Comparison of ENCODE assay signal across 8 cellular contexts in genomic region chr5:177310757-177311173, GRCh38. TPM values are rescaled to one million over a fixed set of nuclear protein-coding genes. Genes with fewer than 3 reads are reported as not detected.
DNase-seq lines count a peak whose midpoint lies in the region; ATAC-seq and TF ChIP-seq lines count a peak whose summit lies in the region.

No MANE protein-coding gene starts in this region.

- no peaks in the 10 kb centered on the region for H3K27me3 Mint-ChIP-seq in activated T-helper 17 cell treated with anti-CD3 and anti-CD28 coated beads, Interleukin-2, amount 50 U/mL, for 72 hours

- H2BK12ac ChIP-seq in mesenchymal stem cell (ENCODE audit: low read length in 2 of 2), result no peak overlapping the region

- H3K4me1 Mint-ChIP-seq in activated T-helper 17 cell treated with anti-CD3 and anti-CD28 coated beads, Interleukin-2, amount 50 U/mL, for 72 hours, result peaks cover 31% of the 10 kb centered on the region

- no peaks in the 10 kb centered on the region for H3K9me3 Mint-ChIP-seq in activated T-helper 17 cell treated with anti-CD3 and anti-CD28 coated beads, Interleukin-2, amount 50 U/mL, for 72 hours

- no peak for DNase-seq in AG10803 (ENCODE audit: low read depth)
- peak; percentile 21 for DNase-seq in NCI-H2029 treated with DMSO at 0.1 percent for 48 hours (lab: John Stamatoyannopoulos, UW)
- DNase-seq in mesenchymal stem cell, result peak; percentile 43
- DNase-seq in GM19240 (ENCODE audit: insufficient read length, low spot score), result no peak
- no peak for DNase-seq in dedifferentiated amniotic fluid mesenchymal stem cell (ENCODE audit: extremely low spot score)

- no peak overlapping the region for H3K27ac ChIP-seq in mesenchymal stem cell (ENCODE audit: low read length, poor library complexity, severe bottlenecking)

- no peaks in the 10 kb centered on the region for H3K27me3 ChIP-seq in mesenchymal stem cell (ENCODE audit: control insufficient read depth in 1 of 2, insufficient read depth in 1 of 2, low read length in 2 of 2)

- no peak overlapping the region for H2AFZ ChIP-seq in mesenchymal stem cell (ENCODE audit: low read depth, low read length)

- H3K4me3 ChIP-seq in AG10803 (ENCODE audit: low read length) (peak overlapping the region; percentile 34), mesenchymal stem cell (ENCODE audit: insufficient read depth in 1 of 2, low read depth in 1 of 2, low read length in 2 of 2) (peak overlapping the region; percentile 11 to 19)

- no peak for TF ChIP-seq CTCF in AG10803 (conservative IDR thresholded peaks at IDR 0.05; ENCODE audit: low read length)

- peaks cover 41% of the 10 kb centered on the region for H3K79me1 ChIP-seq in mesenchymal stem cell (replicated peaks; ENCODE audit: low read length, poor library complexity, severe bottlenecking)

- H3K4me2 ChIP-seq in mesenchymal stem cell (ENCODE audit: low read length, poor library complexity, severe bottlenecking), result peak overlapping the region; percentile 41

- H4K8ac ChIP-seq in mesenchymal stem cell (ENCODE audit: low read length), result no peak overlapping the region

- H3K4me3 Mint-ChIP-seq in activated T-helper 17 cell treated with anti-CD3 and anti-CD28 coated beads, Interleukin-2, amount 50 U/mL, for 72 hours, result peak overlapping the region; percentile 86

- H3K18ac ChIP-seq in mesenchymal stem cell (ENCODE audit: low read depth in 1 of 2, low read length in 2 of 2), result no peak overlapping the region

- H3K36me3 ChIP-seq in mesenchymal stem cell (ENCODE audit: control insufficient read depth in 1 of 2, insufficient read depth in 2 of 2, low read depth in 1 of 2, low read length in 2 of 2), result peaks cover 17 to 35% of the 10 kb centered on the region in 2 experiments

- H3K4me1 ChIP-seq in mesenchymal stem cell (ENCODE audit: control insufficient read depth, insufficient read depth, low read depth, low read length), result peaks cover 30% of the 10 kb centered on the region

- no peak overlapping the region for H2BK5ac ChIP-seq in mesenchymal stem cell (ENCODE audit: low read depth, low read length, poor library complexity, severe bottlenecking)

- peaks cover 22% of the 10 kb centered on the region for H3K36me3 Mint-ChIP-seq in activated T-helper 17 cell treated with anti-CD3 and anti-CD28 coated beads, Interleukin-2, amount 50 U/mL, for 72 hours (ENCODE audit: low read depth)

- no peak overlapping the region for H2BK120ac ChIP-seq in mesenchymal stem cell (ENCODE audit: low read depth, low read length)

- 17% methylated on average over 10 of the region's 10 CpGs for WGBS in mesenchymal stem cell

- H3K23ac ChIP-seq in mesenchymal stem cell (ENCODE audit: low read length in 2 of 2), result no peak overlapping the region

- no peak overlapping the region for H3K4ac ChIP-seq in mesenchymal stem cell (ENCODE audit: low read depth in 1 of 2, low read length in 2 of 2)

- no peak overlapping the region for H4K91ac ChIP-seq in mesenchymal stem cell (ENCODE audit: low read length)

- no peak overlapping the region for H2BK15ac ChIP-seq in mesenchymal stem cell (ENCODE audit: low read depth, poor library complexity, severe bottlenecking)

- peak overlapping the region; percentile 13 for H3K9ac ChIP-seq in mesenchymal stem cell (ENCODE audit: low read length)

- ATAC-seq in GM18498 (IDR thresholded peaks at IDR 0.05; ENCODE audit: unreplicated experiment) (peak; percentile 31), HG03378 (IDR thresholded peaks at IDR 0.05; ENCODE audit: unreplicated experiment) (no peak)
- ATAC-seq in activated T-helper 17 cell treated with anti-CD3 and anti-CD28 coated beads, Interleukin-2, amount 50 U/mL, for 72 hours (replicated peaks), result no peak

- H2AK5ac ChIP-seq in mesenchymal stem cell (ENCODE audit: low read length, severe bottlenecking), result no peak overlapping the region

- H3K14ac ChIP-seq in mesenchymal stem cell (ENCODE audit: low read length in 2 of 2), result no peak overlapping the region

- H3K9me3 ChIP-seq in mesenchymal stem cell (ENCODE audit: control insufficient read depth, low read length), result no peaks in the 10 kb centered on the region

- H3K27ac Mint-ChIP-seq in activated T-helper 17 cell treated with anti-CD3 and anti-CD28 coated beads, Interleukin-2, amount 50 U/mL, for 72 hours, result peak overlapping the region; percentile 75

RNA-seq across cellular contexts. Expression of gene MXD3, which starts 0.9 kb away (rescaled TPM):
- 10 to 100 TPM; 21.9 to 26.0 TPM for total RNA-seq in activated T-helper 17 cell treated with anti-CD3 and anti-CD28 coated beads, Interleukin-2, amount 50 U/mL, for 72 hours
- polyA plus RNA-seq in mesenchymal stem cell (2013, experiment 1 of 2), result 2.2 TPM
- 2.8 TPM for polyA plus RNA-seq in mesenchymal stem cell (2013, experiment 2 of 2)

RNA-seq across cellular contexts. Expression of gene PRELID1, which starts 7.2 kb away (rescaled TPM):
- 100 to 1,000 TPM; 142 to 314 TPM for total RNA-seq in activated T-helper 17 cell treated with anti-CD3 and anti-CD28 coated beads, Interleukin-2, amount 50 U/mL, for 72 hours
- polyA plus RNA-seq in mesenchymal stem cell (2013, experiment 1 of 2), result 170 TPM
- polyA plus RNA-seq in mesenchymal stem cell (2013, experiment 2 of 2), result 176 TPM

RNA-seq across cellular contexts. Expression of gene RAB24, which starts 7.2 kb away (rescaled TPM):
- 10 to 100 TPM; 21.5 to 28.7 TPM for total RNA-seq in activated T-helper 17 cell treated with anti-CD3 and anti-CD28 coated beads, Interleukin-2, amount 50 U/mL, for 72 hours
- polyA plus RNA-seq in mesenchymal stem cell (2013, experiment 1 of 2), result 30.2 TPM
- polyA plus RNA-seq in mesenchymal stem cell (2013, experiment 2 of 2), result 30.8 TPM

RNA-seq across cellular contexts. Expression of gene LMAN2, which starts 40.7 kb away (rescaled TPM):
- 100 to 1,000 TPM in 1 of 2 donors, 10 to 100 TPM in 1; 94.3 to 122 TPM for total RNA-seq in activated T-helper 17 cell treated with anti-CD3 and anti-CD28 coated beads, Interleukin-2, amount 50 U/mL, for 72 hours
- polyA plus RNA-seq in mesenchymal stem cell (2013, experiment 1 of 2), result 296 TPM
- 279 TPM for polyA plus RNA-seq in mesenchymal stem cell (2013, experiment 2 of 2)

RNA-seq across cellular contexts. Expression of gene RGS14, which starts 47.0 kb away (rescaled TPM):
- 100 to 1,000 TPM in 1 of 2 donors, 10 to 100 TPM in 1; 45.5 to 102 TPM for total RNA-seq in activated T-helper 17 cell treated with anti-CD3 and anti-CD28 coated beads, Interleukin-2, amount 50 U/mL, for 72 hours
- 16.7 TPM for polyA plus RNA-seq in mesenchymal stem cell (2013, experiment 1 of 2)
- polyA plus RNA-seq in mesenchymal stem cell (2013, experiment 2 of 2), result 15.9 TPM

Comparison
In these comparisons a context has a peak if more than half of its experiments do, and no peak if none do; other contexts are left out.
1. DNase-seq: peak in NCI-H2029 treated with DMSO at 0.1 percent for 48 hours (single experiment) and mesenchymal stem cell (single experiment); none in AG10803 (single experiment), GM19240 (single experiment) and dedifferentiated amniotic fluid mesenchymal stem cell (single experiment).